Comparison of ENCODE assay signal across 21 cellular contexts in the genomic region with DNA sequence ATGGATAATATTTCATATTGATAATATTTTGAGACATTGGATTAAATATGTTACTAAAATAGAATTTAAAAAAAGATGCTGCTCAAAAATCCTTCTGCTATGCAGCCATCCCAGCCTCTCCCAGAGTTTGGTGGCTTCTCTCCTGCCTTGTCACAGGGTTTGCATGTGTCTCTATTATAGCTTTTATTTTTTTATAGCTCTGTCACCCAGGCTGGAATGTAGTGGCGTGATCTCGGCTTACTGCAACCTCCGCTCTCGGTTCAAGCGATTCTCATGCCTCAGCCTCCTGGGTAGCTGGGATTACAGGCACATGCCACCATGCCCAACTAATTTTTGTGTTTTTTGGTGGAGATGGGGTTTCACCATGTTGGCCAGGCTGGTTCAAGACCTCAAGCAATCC.
"Had no signal": no experiment of that assay in that cellular context is flagged by ENCODE, and none has a peak within 500 bp of the region (broad histone marks: within the 10 kb centered on the region; RNA-seq: fewer than 3 reads in every experiment).

No MANE protein-coding gene starts in this region.

- H3K27me3 ChIP-seq: gastroesophageal sphincter, ovary, thyroid gland had no signal

- H3K27ac Mint-ChIP-seq: activated T-cell treated with anti-CD3 and anti-CD28 coated beads, Interleukin-2, amount 50 U/mL, for 24 hours; activated T-helper 2 cell treated with anti-CD3 and anti-CD28 coated beads, Interferon-gamma antibody, Interleukin-2, Interleukin-4, amounts not matched to agents 10 μg/mL and 5 μg/mL and 100 μg/mL, durations not matched to agents 14 hours and 24 hours and 36 hours; brain; natural killer cell had no signal

- H3K4me1 Mint-ChIP-seq: brain had no signal

- DNase-seq: activated CD4-positive, alpha-beta T cell treated with anti-CD3 and anti-CD28 coated beads for 1 hour; activated CD4-positive, alpha-beta T cell treated with anti-CD3 and anti-CD28 coated beads, Interleukin-2, amount 50 U/mL, for 4 hours; activated CD8-positive, alpha-beta memory T cell treated with anti-CD3 and anti-CD28 coated beads for 24 hours; activated CD8-positive, alpha-beta memory T cell treated with anti-CD3 and anti-CD28 coated beads, Interleukin-2, amount 50 U/mL, for 4 hours; activated naive CD4-positive, alpha-beta T cell treated with Interleukin-2 at 50 U/mL for 16 hours; activated T-cell treated with anti-CD3 and anti-CD28 coated beads, Interleukin-2, amount 50 U/mL, for 24 hours; aorta; head of caudate nucleus; hypothalamus; natural killer cell; ovary; stimulated activated CD4-positive, alpha-beta T cell treated with anti-CD3 and anti-CD28 coated beads, Interleukin-4, amount 100 ng/mL, for 24 hours; substantia nigra; thyroid gland; WERI-Rb-1 had no signal

- H3K27me3 Mint-ChIP-seq: activated T-cell treated with anti-CD3 and anti-CD28 coated beads, Interleukin-2, amount 50 U/mL, for 24 hours; stimulated activated naive CD8-positive, alpha-beta T cell treated with anti-CD3 and anti-CD28 coated beads, Interleukin-15, Interleukin-2, amounts not matched to agents 100 ng/mL and 50 ng/mL, for 24 hours had no signal

- H3K4me3 Mint-ChIP-seq: activated T-cell treated with anti-CD3 and anti-CD28 coated beads, Interleukin-2, amount 50 U/mL, for 24 hours; brain; natural killer cell; stimulated activated naive CD8-positive, alpha-beta T cell treated with anti-CD3 and anti-CD28 coated beads, Interleukin-15, Interleukin-2, amounts not matched to agents 100 ng/mL and 50 ng/mL, for 24 hours had no signal

- H3K27ac ChIP-seq: epithelial cell of prostate, gastroesophageal sphincter, ovary, prostate gland, thyroid gland, WERI-Rb-1 had no signal

- H3K4me1 ChIP-seq: gastroesophageal sphincter, prostate gland, thyroid gland had no signal

- H3K36me3 ChIP-seq: gastroesophageal sphincter, ovary, prostate gland, thyroid gland, WERI-Rb-1 had no signal

- ATAC-seq: gastroesophageal sphincter, natural killer cell had no signal

- H3K9me3 ChIP-seq: gastroesophageal sphincter, ovary, prostate gland, thyroid gland had no signal

- H3K4me3 ChIP-seq: gastroesophageal sphincter, ovary, prostate gland, thyroid gland had no signal

- H3K36me3 Mint-ChIP-seq: brain, natural killer cell had no signal

- H3K9me3 Mint-ChIP-seq: activated T-cell treated with anti-CD3 and anti-CD28 coated beads, Interleukin-2, amount 50 U/mL, for 24 hours; activated T-helper 2 cell treated with anti-CD3 and anti-CD28 coated beads, Interferon-gamma antibody, Interleukin-2, Interleukin-4, amounts not matched to agents 10 μg/mL and 5 μg/mL and 100 μg/mL, durations not matched to agents 14 hours and 24 hours and 36 hours; natural killer cell; stimulated activated naive CD8-positive, alpha-beta T cell treated with anti-CD3 and anti-CD28 coated beads, Interleukin-15, Interleukin-2, amounts not matched to agents 100 ng/mL and 50 ng/mL, for 24 hours had no signal
